1 cellular context compared by ENCODE assay signal in the genomic region with DNA sequence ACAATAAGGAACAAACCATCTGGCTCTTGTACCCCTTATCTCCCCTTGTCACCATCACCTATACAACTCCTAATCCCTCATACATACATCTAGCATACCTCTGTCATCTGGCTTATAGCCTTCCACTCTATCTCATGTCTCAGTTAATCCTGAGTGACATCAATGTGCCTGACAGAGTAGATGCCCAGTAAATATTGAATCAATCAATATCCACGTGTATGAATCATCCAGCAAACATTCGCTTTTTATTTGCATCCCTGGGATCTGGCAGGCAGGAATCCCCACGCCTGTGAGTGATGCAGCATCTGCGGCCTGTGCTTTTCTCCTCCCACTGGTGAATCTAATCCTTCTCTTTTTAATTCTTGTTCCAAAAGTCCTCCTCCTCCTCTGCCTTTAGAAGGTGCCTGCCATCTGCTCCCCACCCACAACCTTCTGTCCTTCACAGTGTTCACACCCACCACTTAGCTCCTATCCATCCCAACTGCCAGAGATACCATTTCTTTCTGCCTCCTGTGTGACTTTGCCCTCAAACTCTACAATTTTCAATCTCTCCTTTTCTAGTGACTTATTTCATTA.
TF ChIP-seq lines count a peak whose summit lies in the region.

No MANE protein-coding gene starts in this region.

TF ChIP-seq in HepG2, 621 proteins besides CTCF, POLR2A, EP300 and RAD21 (continued from another document):
- TF ChIP-seq, protein P1, sequence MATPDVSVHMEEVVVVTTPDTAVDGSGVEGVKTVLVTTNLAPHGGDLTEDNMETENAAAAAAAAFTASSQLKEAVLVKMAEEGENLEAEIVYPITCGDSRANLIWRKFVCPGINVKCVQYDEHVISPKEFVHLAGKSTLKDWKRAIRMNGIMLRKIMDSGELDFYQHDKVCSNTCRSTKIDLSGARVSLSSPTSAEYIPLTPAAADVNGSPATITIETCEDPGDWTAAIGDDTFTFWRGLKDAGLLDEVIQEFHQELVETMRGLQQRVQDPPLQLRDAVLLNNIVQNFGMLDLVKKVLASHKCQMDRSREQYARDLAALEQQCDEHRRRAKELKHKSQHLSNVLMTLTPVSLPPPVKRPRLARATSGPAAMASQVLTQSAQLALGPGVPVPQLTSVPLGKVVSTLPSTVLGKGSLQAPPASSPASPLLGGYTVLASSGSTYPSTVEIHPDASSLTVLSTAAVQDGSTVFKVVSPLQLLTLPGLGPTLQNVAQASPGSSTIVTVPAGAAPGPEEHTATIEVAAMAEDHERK (CRISPR knock-in tag; IDR thresholded peaks at IDR 0.05; ENCODE audit: low read depth) = no peak
- TF ChIP-seq ZNF292 (CRISPR knock-in tag; IDR thresholded peaks at IDR 0.05; ENCODE audit: borderline replicate concordance, low read depth) (no peak), DNMT1 (CRISPR knock-in tag; IDR thresholded peaks at IDR 0.05) (no peak), ZNF432 (CRISPR knock-in tag; IDR thresholded peaks at IDR 0.05; ENCODE audit: borderline replicate concordance) (no peak), ZC3H4 (CRISPR knock-in tag; IDR thresholded peaks at IDR 0.05; ENCODE audit: borderline replicate concordance) (no peak), ATAD3A (CRISPR knock-in tag; IDR thresholded peaks at IDR 0.05) (no peak), ZNF160 (CRISPR knock-in tag; IDR thresholded peaks at IDR 0.05) (no peak), AKAP8 (CRISPR knock-in tag; IDR thresholded peaks at IDR 0.05) (no peak), ZNF33B (CRISPR knock-in tag; IDR thresholded peaks at IDR 0.05) (no peak), YEATS4 (CRISPR knock-in tag; IDR thresholded peaks at IDR 0.05; ENCODE audit: borderline replicate concordance) (no peak), ZNF549 (CRISPR knock-in tag; IDR thresholded peaks at IDR 0.05) (no peak), ZNF230 (CRISPR knock-in tag; IDR thresholded peaks at IDR 0.05) (no peak), JUND (CRISPR knock-in tag; IDR thresholded peaks at IDR 0.05) (peak; percentile 59; the same call in 1 of the 2 replicates), ISX (CRISPR knock-in tag; conservative IDR thresholded peaks at IDR 0.05) (no peak), ONECUT2 (CRISPR knock-in tag; IDR thresholded peaks at IDR 0.05) (peak; percentile 43; the same call in 1 of the 2 replicates), GATAD2A (CRISPR knock-in tag; IDR thresholded peaks at IDR 0.05) (no peak), FOSL1 (CRISPR knock-in tag; IDR thresholded peaks at IDR 0.05; ENCODE audit: borderline replicate concordance) (peak; percentile 42; the same call in 1 of the 2 replicates), PHF21A (CRISPR knock-in tag; IDR thresholded peaks at IDR 0.05) (no peak), ZSCAN29 (CRISPR knock-in tag; conservative IDR thresholded peaks at IDR 0.05) (no peak), ZNF564 (CRISPR knock-in tag; IDR thresholded peaks at IDR 0.05) (no peak), JUNB (CRISPR knock-in tag; IDR thresholded peaks at IDR 0.05; ENCODE audit: borderline replicate concordance) (peak; percentile 52; the same call in 1 of the 2 replicates), HOXA7 (CRISPR knock-in tag; IDR thresholded peaks at IDR 0.05) (no peak)
- TF ChIP-seq, protein P2, sequence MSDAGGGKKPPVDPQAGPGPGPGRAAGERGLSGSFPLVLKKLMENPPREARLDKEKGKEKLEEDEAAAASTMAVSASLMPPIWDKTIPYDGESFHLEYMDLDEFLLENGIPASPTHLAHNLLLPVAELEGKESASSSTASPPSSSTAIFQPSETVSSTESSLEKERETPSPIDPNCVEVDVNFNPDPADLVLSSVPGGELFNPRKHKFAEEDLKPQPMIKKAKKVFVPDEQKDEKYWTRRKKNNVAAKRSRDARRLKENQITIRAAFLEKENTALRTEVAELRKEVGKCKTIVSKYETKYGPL (CRISPR knock-in tag; IDR thresholded peaks at IDR 0.05) = no peak
- TF ChIP-seq, protein P3, sequence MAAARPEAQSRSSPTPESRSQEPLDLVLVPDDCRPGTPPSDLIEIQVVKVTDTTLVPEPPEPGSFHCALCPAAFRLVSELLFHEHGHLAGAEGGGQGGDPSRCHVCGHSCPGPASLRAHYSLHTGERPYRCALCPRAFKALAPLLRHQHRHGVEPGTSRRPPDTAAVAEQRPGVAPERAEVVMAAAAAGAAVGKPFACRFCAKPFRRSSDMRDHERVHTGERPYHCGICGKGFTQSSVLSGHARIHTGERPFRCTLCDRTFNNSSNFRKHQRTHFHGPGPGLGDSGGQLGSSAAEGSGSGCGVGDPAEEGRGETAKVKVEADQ (CRISPR knock-in tag; IDR thresholded peaks at IDR 0.05; ENCODE audit: borderline replicate concordance) = no peak
- TF ChIP-seq, protein P4, sequence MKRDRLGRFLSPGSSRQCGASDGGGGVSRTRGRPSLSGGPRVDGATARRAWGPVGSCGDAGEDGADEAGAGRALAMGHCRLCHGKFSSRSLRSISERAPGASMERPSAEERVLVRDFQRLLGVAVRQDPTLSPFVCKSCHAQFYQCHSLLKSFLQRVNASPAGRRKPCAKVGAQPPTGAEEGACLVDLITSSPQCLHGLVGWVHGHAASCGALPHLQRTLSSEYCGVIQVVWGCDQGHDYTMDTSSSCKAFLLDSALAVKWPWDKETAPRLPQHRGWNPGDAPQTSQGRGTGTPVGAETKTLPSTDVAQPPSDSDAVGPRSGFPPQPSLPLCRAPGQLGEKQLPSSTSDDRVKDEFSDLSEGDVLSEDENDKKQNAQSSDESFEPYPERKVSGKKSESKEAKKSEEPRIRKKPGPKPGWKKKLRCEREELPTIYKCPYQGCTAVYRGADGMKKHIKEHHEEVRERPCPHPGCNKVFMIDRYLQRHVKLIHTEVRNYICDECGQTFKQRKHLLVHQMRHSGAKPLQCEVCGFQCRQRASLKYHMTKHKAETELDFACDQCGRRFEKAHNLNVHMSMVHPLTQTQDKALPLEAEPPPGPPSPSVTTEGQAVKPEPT (CRISPR knock-in tag; IDR thresholded peaks at IDR 0.05; ENCODE audit: low read depth) = no peak
- TF ChIP-seq, protein P5, sequence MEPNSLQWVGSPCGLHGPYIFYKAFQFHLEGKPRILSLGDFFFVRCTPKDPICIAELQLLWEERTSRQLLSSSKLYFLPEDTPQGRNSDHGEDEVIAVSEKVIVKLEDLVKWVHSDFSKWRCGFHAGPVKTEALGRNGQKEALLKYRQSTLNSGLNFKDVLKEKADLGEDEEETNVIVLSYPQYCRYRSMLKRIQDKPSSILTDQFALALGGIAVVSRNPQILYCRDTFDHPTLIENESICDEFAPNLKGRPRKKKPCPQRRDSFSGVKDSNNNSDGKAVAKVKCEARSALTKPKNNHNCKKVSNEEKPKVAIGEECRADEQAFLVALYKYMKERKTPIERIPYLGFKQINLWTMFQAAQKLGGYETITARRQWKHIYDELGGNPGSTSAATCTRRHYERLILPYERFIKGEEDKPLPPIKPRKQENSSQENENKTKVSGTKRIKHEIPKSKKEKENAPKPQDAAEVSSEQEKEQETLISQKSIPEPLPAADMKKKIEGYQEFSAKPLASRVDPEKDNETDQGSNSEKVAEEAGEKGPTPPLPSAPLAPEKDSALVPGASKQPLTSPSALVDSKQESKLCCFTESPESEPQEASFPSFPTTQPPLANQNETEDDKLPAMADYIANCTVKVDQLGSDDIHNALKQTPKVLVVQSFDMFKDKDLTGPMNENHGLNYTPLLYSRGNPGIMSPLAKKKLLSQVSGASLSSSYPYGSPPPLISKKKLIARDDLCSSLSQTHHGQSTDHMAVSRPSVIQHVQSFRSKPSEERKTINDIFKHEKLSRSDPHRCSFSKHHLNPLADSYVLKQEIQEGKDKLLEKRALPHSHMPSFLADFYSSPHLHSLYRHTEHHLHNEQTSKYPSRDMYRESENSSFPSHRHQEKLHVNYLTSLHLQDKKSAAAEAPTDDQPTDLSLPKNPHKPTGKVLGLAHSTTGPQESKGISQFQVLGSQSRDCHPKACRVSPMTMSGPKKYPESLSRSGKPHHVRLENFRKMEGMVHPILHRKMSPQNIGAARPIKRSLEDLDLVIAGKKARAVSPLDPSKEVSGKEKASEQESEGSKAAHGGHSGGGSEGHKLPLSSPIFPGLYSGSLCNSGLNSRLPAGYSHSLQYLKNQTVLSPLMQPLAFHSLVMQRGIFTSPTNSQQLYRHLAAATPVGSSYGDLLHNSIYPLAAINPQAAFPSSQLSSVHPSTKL (CRISPR knock-in tag; IDR thresholded peaks at IDR 0.05) = 0 out of 2 replicates have a peak, but pooled peaks have one; percentile 13
- TF ChIP-seq, protein P6, sequence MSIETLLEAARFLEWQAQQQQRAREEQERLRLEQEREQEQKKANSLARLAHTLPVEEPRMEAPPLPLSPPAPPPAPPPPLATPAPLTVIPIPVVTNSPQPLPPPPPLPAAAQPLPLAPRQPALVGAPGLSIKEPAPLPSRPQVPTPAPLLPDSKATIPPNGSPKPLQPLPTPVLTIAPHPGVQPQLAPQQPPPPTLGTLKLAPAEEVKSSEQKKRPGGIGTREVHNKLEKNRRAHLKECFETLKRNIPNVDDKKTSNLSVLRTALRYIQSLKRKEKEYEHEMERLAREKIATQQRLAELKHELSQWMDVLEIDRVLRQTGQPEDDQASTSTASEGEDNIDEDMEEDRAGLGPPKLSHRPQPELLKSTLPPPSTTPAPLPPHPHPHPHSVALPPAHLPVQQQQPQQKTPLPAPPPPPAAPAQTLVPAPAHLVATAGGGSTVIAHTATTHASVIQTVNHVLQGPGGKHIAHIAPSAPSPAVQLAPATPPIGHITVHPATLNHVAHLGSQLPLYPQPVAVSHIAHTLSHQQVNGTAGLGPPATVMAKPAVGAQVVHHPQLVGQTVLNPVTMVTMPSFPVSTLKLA (IDR thresholded peaks at IDR 0.05) = no peak
